ENCODE assay signal across 9 cellular contexts in the genomic region with DNA sequence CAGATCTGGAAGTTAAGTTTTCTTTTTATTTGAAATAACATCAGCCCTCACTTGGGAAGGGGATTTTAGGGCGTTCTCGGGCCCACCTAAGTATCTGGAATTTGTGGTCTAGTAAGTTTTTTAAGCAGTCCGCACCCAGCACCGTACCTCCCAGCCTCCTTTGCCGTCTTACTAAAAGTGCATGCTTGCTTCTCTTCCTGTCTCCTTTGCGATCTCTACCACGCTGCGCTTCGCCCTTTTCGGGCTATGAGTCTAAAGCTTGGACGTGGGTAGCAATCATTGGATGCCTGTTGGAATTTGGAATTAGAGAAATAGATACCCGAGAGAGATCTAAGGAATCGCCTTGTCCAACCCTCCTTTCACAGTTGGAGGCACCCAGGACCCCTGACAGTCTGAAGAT. TPM values are rescaled to one million over a fixed set of nuclear protein-coding genes. Genes with fewer than 3 reads are reported as not detected.
DNase-seq lines count a peak whose midpoint lies in the region; ATAC-seq and TF ChIP-seq lines count a peak whose summit lies in the region.
"Had no signal": no experiment of that assay in that cellular context is flagged by ENCODE, and none has a peak within 500 bp of the region (broad histone marks: within the 10 kb centered on the region; RNA-seq: fewer than 3 reads in every experiment).

No MANE protein-coding gene starts in this region.

- TF ChIP-seq EP300 in neural cell (conservative IDR thresholded peaks at IDR 0.05; ENCODE audit: poor library complexity, severe bottlenecking) = no peak

- H3K9ac ChIP-seq in neural cell (ENCODE audit: low read length) = no peak overlapping the region

- ATAC-seq in HG02970 (IDR thresholded peaks at IDR 0.05; ENCODE audit: low FRiP score, unreplicated experiment) = no peak
- no peak for ATAC-seq in HG02759 (IDR thresholded peaks at IDR 0.05; ENCODE audit: unreplicated experiment)
- ATAC-seq in GM18498 (IDR thresholded peaks at IDR 0.05; ENCODE audit: unreplicated experiment) = no peak

- peaks cover 24% of the 10 kb centered on the region for H3F3A ChIP-seq in PC-9 (ENCODE audit: insufficient read depth, low read depth)
- no peaks in the 10 kb centered on the region for H3F3A ChIP-seq in neural cell (ENCODE audit: insufficient read depth, low read length, poor library complexity, severe bottlenecking)

- no peak for DNase-seq in BJ (ENCODE audit: low read depth)
- no peak for DNase-seq in PC-9
- DNase-seq in esophagus squamous epithelium (lab: John Stamatoyannopoulos, UW) = no peak
- no peak for DNase-seq in ureter (ENCODE audit: low spot score)

- intact Hi-C loops in PC-9 (cut with micrococcal nuclease; ENCODE audit: unreplicated experiment) (loop anchor here (1.0 to 5.0 kb wide), 2 partner anchors 136 to 221 kb away; no protein-coding TSS in a partner anchor), esophagus squamous epithelium (cut with DNase I) (no loop called here)

- H2AFZ ChIP-seq in PC-9 (peak overlapping the region; percentile 74), neural cell (ENCODE audit: low read depth, low read length) (no peak overlapping the region)

- BruUV-seq in PC-9 (replicated peaks; lab: Mats Ljungman, UMichigan) = TSS peak; percentile 47

- H3K27ac ChIP-seq in PC-9 (peak overlapping the region; percentile 91), esophagus squamous epithelium (peak overlapping the region; percentile 78 to 86 (median 80)), neural cell (ENCODE audit: low read length) (no peak overlapping the region)

- TF ChIP-seq CTCF in BJ (IDR thresholded peaks at IDR 0.05; ENCODE audit: insufficient read depth, low read depth, low read length) (no peak), PC-9 (conservative IDR thresholded peaks at IDR 0.05) (no peak), esophagus squamous epithelium (IDR thresholded peaks at IDR 0.05) (no peak), neural cell (IDR thresholded peaks at IDR 0.05; ENCODE audit: poor library complexity, severe bottlenecking) (no peak)

- no peak for TF ChIP-seq RAD21 in neural cell (conservative IDR thresholded peaks at IDR 0.05)

- peak overlapping the region; percentile 75 for H3K4me3 ChIP-seq in BJ (ENCODE audit: low read depth, low read length)
- H3K4me3 ChIP-seq in PC-9 = peak overlapping the region; percentile 84
- peak overlapping the region; percentile 52 to 72 (median 62) for H3K4me3 ChIP-seq in esophagus squamous epithelium
- H3K4me3 ChIP-seq in neural cell (ENCODE audit: low read length) = peak overlapping the region; percentile 70
- H3K4me3 ChIP-seq: K562 had no signal

- CTCF ChIA-PET in BJ (lab: Yijun Ruan, JAX) (interaction anchor here (0.9 to 6.4 kb wide), 7 partner anchors 13 to 324 kb away, joined by 3 to 49 read pairs (median 4); no protein-coding TSS in a partner anchor), PC-9 (lab: Charles Lee) (interaction anchor here (0.6 to 0.7 kb wide), 2 partner anchors 15 to 180 kb away, joined by 3 to 5 read pairs; no protein-coding TSS in a partner anchor)

- H3K9me2 ChIP-seq in PC-9 (ENCODE audit: insufficient read depth) (no peaks in the 10 kb centered on the region), neural cell (ENCODE audit: insufficient read depth, low read length) (no peaks in the 10 kb centered on the region)

- H3K4me1 ChIP-seq in PC-9 (replicated peaks; ENCODE audit: insufficient read depth) (peaks cover 38% of the 10 kb centered on the region), esophagus squamous epithelium (peaks cover 0 to 59% (median 18%) of the 10 kb centered on the region in 3 donors)

- H3K9me3 ChIP-seq in PC-9 (ENCODE audit: insufficient read depth, low read depth) (no peaks in the 10 kb centered on the region), esophagus squamous epithelium (no peaks in the 10 kb centered on the region), neural cell (ENCODE audit: low read length) (no peaks in the 10 kb centered on the region)

- H4K20me1 ChIP-seq in PC-9 (ENCODE audit: insufficient read depth) (no peaks in the 10 kb centered on the region), neural cell (ENCODE audit: insufficient read depth) (no peaks in the 10 kb centered on the region)

- 11 to 14% methylated on average over 13 of the region's 13 CpGs for WGBS in esophagus squamous epithelium, 2 donors

- H3K27me3 ChIP-seq in BJ (ENCODE audit: control insufficient read depth, insufficient read depth, low read length) = no peaks in the 10 kb centered on the region
- H3K27me3 ChIP-seq in PC-9 (ENCODE audit: insufficient read depth, low read depth) = no peaks in the 10 kb centered on the region
- peaks cover 0 to 18% (median 0%) of the 10 kb centered on the region in 4 donors for H3K27me3 ChIP-seq in esophagus squamous epithelium
- H3K27me3 ChIP-seq in neural cell (ENCODE audit: insufficient read depth, low read depth, low read length) = peaks cover 18% of the 10 kb centered on the region

- POLR2A ChIA-PET in BJ (lab: Charles Lee) = no interaction called here
- POLR2A ChIA-PET in PC-9 (lab: Charles Lee; ENCODE audit: unreplicated experiment) = interaction anchor here (0.5 to 1.0 kb wide), 3 partner anchors 177 to 180 kb away, joined by 3 to 11 read pairs (median 5); no protein-coding TSS in a partner anchor

- H3K79me2 ChIP-seq in PC-9 (ENCODE audit: low read depth) = peaks cover 57% of the 10 kb centered on the region
- H3K79me2 ChIP-seq in neural cell (replicated peaks; ENCODE audit: insufficient read depth, low read length) = no peaks in the 10 kb centered on the region

- peaks cover 1% of the 10 kb centered on the region for H3K36me3 ChIP-seq in BJ (ENCODE audit: control insufficient read depth, insufficient read depth, low read length)
- H3K36me3 ChIP-seq in PC-9 (ENCODE audit: low read depth) = peaks cover 8% of the 10 kb centered on the region
- no peaks in the 10 kb centered on the region for H3K36me3 ChIP-seq in esophagus squamous epithelium
- no peaks in the 10 kb centered on the region for H3K36me3 ChIP-seq in neural cell (ENCODE audit: insufficient read depth, low read length)

- TF ChIP-seq POLR2A in esophagus squamous epithelium (IDR thresholded peaks at IDR 0.05) = no peak

- H3K4me2 ChIP-seq in PC-9 = peak overlapping the region; percentile 89
- H3K4me2 ChIP-seq in neural cell (ENCODE audit: low read length) = no peak overlapping the region

TF ChIP-seq in neural cell, 6 proteins besides CTCF, POLR2A, EP300 and RAD21:
- TF ChIP-seq TAF1 (IDR thresholded peaks at IDR 0.05; ENCODE audit: low read depth) (no peak), EZH2 (IDR thresholded peaks at IDR 0.05; ENCODE audit: borderline replicate concordance, insufficient read depth, low read length, poor library complexity, severe bottlenecking) (no peak), MXI1 (conservative IDR thresholded peaks at IDR 0.05; ENCODE audit: poor library complexity, severe bottlenecking) (no peak), POLR2AphosphoS5 (IDR thresholded peaks at IDR 0.05) (no peak), SMC3 (conservative IDR thresholded peaks at IDR 0.05; ENCODE audit: poor library complexity) (no peak), REST (IDR thresholded peaks at IDR 0.05; ENCODE audit: borderline replicate concordance) (no peak)

RNA-seq across cellular contexts. Expression of gene THSD4, which starts 1.1 kb away (rescaled TPM):
- polyA plus RNA-seq in BJ (2011; rRNA removed) = 13.4 and 18.8 TPM in 2 replicates
- 30.3 and 32.6 TPM in 2 replicates for polyA minus RNA-seq in BJ (2011; rRNA and poly(A)+ RNA removed)
- total RNA-seq in PC-9 (2021) = 29.3 and 33.1 TPM in 2 replicates
- 100 to 1,000 TPM in 3 of 4 donors, 10 to 100 TPM in 1; 39.4 to 232 (median 127) TPM for total RNA-seq in esophagus squamous epithelium
- polyA plus RNA-seq in neural cell = 0.46 and 1.3 TPM in 2 replicates
- polyA minus RNA-seq in neural cell = 1.9 and 3.4 TPM in 2 replicates
- 57.9 TPM for total RNA-seq in ureter
